ENCODE assay signal across 17 cellular contexts in the genomic region with DNA sequence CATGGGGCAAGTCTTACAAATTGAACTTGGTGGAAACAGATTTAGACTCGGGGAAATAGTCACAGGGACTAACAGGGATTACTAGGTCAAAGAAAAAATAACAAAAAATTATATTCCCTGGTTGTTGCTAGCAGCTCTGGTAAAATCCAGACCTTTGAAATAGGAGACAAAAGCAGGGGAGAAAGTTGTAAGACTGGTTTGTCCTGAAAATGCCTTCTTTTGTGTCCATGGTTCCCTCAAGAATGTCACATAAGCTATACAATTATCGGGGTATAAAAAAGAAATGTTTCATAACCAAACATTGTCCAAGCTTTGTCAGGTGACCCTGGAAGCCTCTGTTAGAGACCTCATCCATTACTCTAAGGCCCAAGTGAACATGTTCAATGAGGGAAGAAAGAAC. TPM values are rescaled to one million over a fixed set of nuclear protein-coding genes. Genes with fewer than 3 reads are reported as not detected.
DNase-seq lines count a peak whose midpoint lies in the region; ATAC-seq and TF ChIP-seq lines count a peak whose summit lies in the region.
"Had no signal": no experiment of that assay in that cellular context is flagged by ENCODE, and none has a peak within 500 bp of the region (broad histone marks: within the 10 kb centered on the region; RNA-seq: fewer than 3 reads in every experiment).

No MANE protein-coding gene starts in this region.

- H3K4me3 Mint-ChIP-seq in central memory CD8-positive, alpha-beta T cell, result no peak overlapping the region
- no peak overlapping the region for H3K4me3 Mint-ChIP-seq in mesothelial cell of epicardium
- no peak overlapping the region for H3K4me3 Mint-ChIP-seq in effector memory CD8-positive, alpha-beta T cell
- H3K4me3 Mint-ChIP-seq: CD4-positive, CD25-positive, alpha-beta regulatory T cell; HFFc6; T-cell had no signal

- H3K27ac Mint-ChIP-seq in central memory CD8-positive, alpha-beta T cell (ENCODE audit: low read depth), result peak overlapping the region; percentile 0
- H3K27ac Mint-ChIP-seq in mesothelial cell of epicardium, result peak overlapping the region; percentile 82
- no peak overlapping the region for H3K27ac Mint-ChIP-seq in effector memory CD8-positive, alpha-beta T cell
- H3K27ac Mint-ChIP-seq: HFFc6 had no signal

- H3K27me3 Mint-ChIP-seq in central memory CD8-positive, alpha-beta T cell, result no peaks in the 10 kb centered on the region
- no peaks in the 10 kb centered on the region for H3K27me3 Mint-ChIP-seq in mesothelial cell of epicardium (ENCODE audit: low read depth)
- H3K27me3 Mint-ChIP-seq in effector memory CD8-positive, alpha-beta T cell, result no peaks in the 10 kb centered on the region
- H3K27me3 Mint-ChIP-seq: CD4-positive, CD25-positive, alpha-beta regulatory T cell; T-cell had no signal

- ATAC-seq in central memory CD8-positive, alpha-beta T cell (replicated peaks; ENCODE audit: extremely low read depth, poor library complexity, severe bottlenecking), result no peak
- no peak for ATAC-seq in HG03520 (IDR thresholded peaks at IDR 0.05; ENCODE audit: unreplicated experiment)
- no peak for ATAC-seq in HG03432 (IDR thresholded peaks at IDR 0.05; ENCODE audit: unreplicated experiment)
- no peak for ATAC-seq in effector memory CD8-positive, alpha-beta T cell (replicated peaks)
- no peak for ATAC-seq in GM21529 (IDR thresholded peaks at IDR 0.05; ENCODE audit: unreplicated experiment)
- ATAC-seq: HepG2, T-cell had no signal

- peaks cover 5% of the 10 kb centered on the region for H3K36me3 Mint-ChIP-seq in central memory CD8-positive, alpha-beta T cell (ENCODE audit: insufficient read depth)
- peaks cover 22% of the 10 kb centered on the region for H3K36me3 Mint-ChIP-seq in mesothelial cell of epicardium
- peaks cover 5% of the 10 kb centered on the region for H3K36me3 Mint-ChIP-seq in effector memory CD8-positive, alpha-beta T cell (ENCODE audit: insufficient read depth)

- DNase-seq in DMS53 treated with DMSO at 0.1 percent for 48 hours (lab: John Stamatoyannopoulos, UW; ENCODE audit: unreplicated experiment) (peak; percentile 67), HT-29 (ENCODE audit: low spot score) (peak; percentile 64), mesothelial cell of epicardium (ENCODE audit: low spot score in 2 of 2, unreplicated experiment in 2 of 2) (no peak)
- DNase-seq in central memory CD8-positive, alpha-beta T cell (ENCODE audit: low spot score in 2 of 2), result no peak
- no peak for DNase-seq in effector memory CD8-positive, alpha-beta T cell
- DNase-seq: ACHN; CD4-positive, CD25-positive, alpha-beta regulatory T cell; EL; GOT3; HFFc6; NCI-H1930; NCI-H524; T-cell had no signal

- TF ChIP-seq CTCF in mesothelial cell of epicardium (IDR thresholded peaks at IDR 0.05; ENCODE audit: unreplicated experiment), result no peak

- H3K9me3 Mint-ChIP-seq in central memory CD8-positive, alpha-beta T cell, result peaks cover 6% of the 10 kb centered on the region
- H3K9me3 Mint-ChIP-seq in mesothelial cell of epicardium, result peaks cover 36% of the 10 kb centered on the region
- H3K9me3 Mint-ChIP-seq in effector memory CD8-positive, alpha-beta T cell, result no peaks in the 10 kb centered on the region

- H3K4me1 Mint-ChIP-seq in central memory CD8-positive, alpha-beta T cell, result peaks cover 16% of the 10 kb centered on the region
- peaks cover 20% of the 10 kb centered on the region for H3K4me1 Mint-ChIP-seq in mesothelial cell of epicardium
- peaks cover 2 to 11% of the 10 kb centered on the region in 2 donors for H3K4me1 Mint-ChIP-seq in effector memory CD8-positive, alpha-beta T cell (ENCODE audit: low read depth in 2 of 2)

RNA-seq across cellular contexts. Expression of a gene that starts 33.1 kb away (rescaled TPM):
- total RNA-seq in HT-29 (2014; rRNA removed; shearing (Covaris generic)), result 33.9 and 34.1 TPM in 2 replicates
- 64.9 to 73.8 TPM (median 72.5 TPM) in 3 replicates for total RNA-seq in mesothelial cell of epicardium

RNA-seq across cellular contexts. Expression of a gene that starts 33.5 kb away (rescaled TPM):
- total RNA-seq in HT-29 (2014; rRNA removed; shearing (Covaris generic)), result 42.4 and 50.9 TPM in 2 replicates
- 26.4 to 27.8 TPM (median 26.6 TPM) in 3 replicates for total RNA-seq in mesothelial cell of epicardium

RNA-seq across cellular contexts. Expression of a gene that starts 49.0 kb away (rescaled TPM):
- 0.05 and 0.28 TPM in 2 replicates for total RNA-seq in HT-29 (2014; rRNA removed; shearing (Covaris generic))
- 2.0 to 2.9 TPM (median 2.4 TPM) in 3 replicates for total RNA-seq in mesothelial cell of epicardium

Comparison
In these comparisons a context has a peak if more than half of its experiments do, and no peak if none do; other contexts are left out.
1. DNase-seq: peak in DMS53 treated with DMSO at 0.1 percent for 48 hours (single experiment) and HT-29 (single experiment); none in central memory CD8-positive, alpha-beta T cell (0 of 2), mesothelial cell of epicardium (0 of 2) and effector memory CD8-positive, alpha-beta T cell (0 of 3).
2. H3K27ac Mint-ChIP-seq: peak in central memory CD8-positive, alpha-beta T cell (single experiment) and mesothelial cell of epicardium (single experiment); none in effector memory CD8-positive, alpha-beta T cell (0 of 2).